1 cellular context compared by ENCODE assay signal in genomic region chr6:49522710-49523593, GRCh38.
TF ChIP-seq lines count a peak whose summit lies in the region.

No MANE protein-coding gene starts in this region.

TF ChIP-seq in HepG2, 621 proteins besides CTCF, POLR2A, EP300 and RAD21 (continued from another document and continues in another):
- peak; percentile 42; the same call in 1 of the 2 replicates for TF ChIP-seq GLI4 (CRISPR knock-in tag; IDR thresholded peaks at IDR 0.05; ENCODE audit: borderline replicate concordance)
- no peak for TF ChIP-seq ARNT2 (CRISPR knock-in tag; IDR thresholded peaks at IDR 0.05; ENCODE audit: low read depth)
- no peak for TF ChIP-seq HCFC1 (IDR thresholded peaks at IDR 0.05; ENCODE audit: low read depth, low read length)
- peak; percentile 70; the same call in 1 of the 2 replicates for TF ChIP-seq MEIS1 (CRISPR knock-in tag; IDR thresholded peaks at IDR 0.05; ENCODE audit: borderline replicate concordance)
- TF ChIP-seq ZNF441 (CRISPR knock-in tag; IDR thresholded peaks at IDR 0.05; ENCODE audit: borderline replicate concordance): peak; percentile 88
- peak; percentile 82 for TF ChIP-seq CEBPG (CRISPR knock-in tag; IDR thresholded peaks at IDR 0.05)
- TF ChIP-seq ZNF101 (CRISPR knock-in tag; IDR thresholded peaks at IDR 0.05; ENCODE audit: borderline replicate concordance, low read depth): no peak
- peak; percentile 94 for TF ChIP-seq NFKBIZ (CRISPR knock-in tag; IDR thresholded peaks at IDR 0.05)
- 0 out of 2 replicates have a peak, but pooled peaks have one; percentile 50 for TF ChIP-seq KLF11 (CRISPR knock-in tag; IDR thresholded peaks at IDR 0.05)
- TF ChIP-seq NR3C1 (CRISPR knock-in tag; IDR thresholded peaks at IDR 0.05): no peak
- TF ChIP-seq ZNF616 (CRISPR knock-in tag; IDR thresholded peaks at IDR 0.05; ENCODE audit: low read depth): 0 out of 2 replicates have a peak, but pooled peaks have one; percentile 71
- no peak for TF ChIP-seq NPAS2 (CRISPR knock-in tag; IDR thresholded peaks at IDR 0.05; ENCODE audit: borderline replicate concordance)
- 0 out of 2 replicates have a peak, but pooled peaks have one; percentile 24 for TF ChIP-seq SNAPC2 (CRISPR knock-in tag; IDR thresholded peaks at IDR 0.05)
- TF ChIP-seq AHR (CRISPR knock-in tag; IDR thresholded peaks at IDR 0.05): no peak
- TF ChIP-seq SIN3A (IDR thresholded peaks at IDR 0.05; ENCODE audit: borderline replicate concordance, low read depth, low read length): no peak
- no peak; the same call in 1 of the 2 replicates for TF ChIP-seq ZNF557 (CRISPR knock-in tag; IDR thresholded peaks at IDR 0.05)
- peak; percentile 63; the same call in 1 of the 2 replicates for TF ChIP-seq NCOA1 (CRISPR knock-in tag; IDR thresholded peaks at IDR 0.05)
- TF ChIP-seq FOXP1 (IDR thresholded peaks at IDR 0.05): peak; percentile 68; the same call in 1 of the 2 replicates
- TF ChIP-seq FOXP1 (CRISPR knock-in tag; IDR thresholded peaks at IDR 0.05): peak; percentile 95
- no peak for TF ChIP-seq CENPT (CRISPR knock-in tag; IDR thresholded peaks at IDR 0.05; ENCODE audit: low read depth)
- peak; percentile 98 for TF ChIP-seq ZMYM3 (CRISPR knock-in tag; IDR thresholded peaks at IDR 0.05)
- no peak for TF ChIP-seq MAF1 (CRISPR knock-in tag; IDR thresholded peaks at IDR 0.05; ENCODE audit: borderline replicate concordance)
- TF ChIP-seq ZNF253 (CRISPR knock-in tag; IDR thresholded peaks at IDR 0.05; ENCODE audit: borderline replicate concordance): no peak
- 0 out of 2 replicates have a peak, but pooled peaks have one; percentile 42 for TF ChIP-seq ZBTB21 (CRISPR knock-in tag; IDR thresholded peaks at IDR 0.05)
- peak; percentile 74; the same call in 1 of the 2 replicates for TF ChIP-seq FOXK2 (IDR thresholded peaks at IDR 0.05)
- TF ChIP-seq KLF15 (CRISPR knock-in tag; IDR thresholded peaks at IDR 0.05; ENCODE audit: borderline replicate concordance): no peak
- TF ChIP-seq HNF4A (CRISPR knock-in tag; IDR thresholded peaks at IDR 0.05): peak; percentile 99
- TF ChIP-seq ZFP37 (CRISPR knock-in tag; IDR thresholded peaks at IDR 0.05; ENCODE audit: borderline replicate concordance): peak; percentile 66; the same call in 1 of the 2 replicates
- peak; percentile 66 for TF ChIP-seq BRD4 (CRISPR knock-in tag; IDR thresholded peaks at IDR 0.05)
- TF ChIP-seq SOX6 (IDR thresholded peaks at IDR 0.05): no peak
- TF ChIP-seq SOX6 (CRISPR knock-in tag; IDR thresholded peaks at IDR 0.05): peak; percentile 97
- TF ChIP-seq HIVEP1 (CRISPR knock-in tag; IDR thresholded peaks at IDR 0.05): no peak
- TF ChIP-seq JUNB (CRISPR knock-in tag; IDR thresholded peaks at IDR 0.05; ENCODE audit: borderline replicate concordance): peak; percentile 60; the same call in 1 of the 2 replicates
- no peak for TF ChIP-seq E2F5 (CRISPR knock-in tag; conservative IDR thresholded peaks at IDR 0.05)
- TF ChIP-seq FOXJ3 (CRISPR knock-in tag; IDR thresholded peaks at IDR 0.05; ENCODE audit: borderline replicate concordance): peak; percentile 99
- TF ChIP-seq ZNF605 (CRISPR knock-in tag; IDR thresholded peaks at IDR 0.05): peak; percentile 57; the same call in 1 of the 2 replicates
- peak; percentile 81; the same call in 1 of the 2 replicates for TF ChIP-seq ZSCAN29 (CRISPR knock-in tag; conservative IDR thresholded peaks at IDR 0.05)
- TF ChIP-seq ZNF143 (CRISPR knock-in tag; IDR thresholded peaks at IDR 0.05): no peak
- TF ChIP-seq ZSCAN12 (CRISPR knock-in tag; IDR thresholded peaks at IDR 0.05): no peak
- no peak for TF ChIP-seq SNAPC5 (CRISPR knock-in tag; IDR thresholded peaks at IDR 0.05; ENCODE audit: borderline replicate concordance)
- TF ChIP-seq SALL1 (CRISPR knock-in tag; IDR thresholded peaks at IDR 0.05): peak; percentile 98
- no peak for TF ChIP-seq RFX1 (IDR thresholded peaks at IDR 0.05)
- TF ChIP-seq ELF4 (CRISPR knock-in tag; IDR thresholded peaks at IDR 0.05; ENCODE audit: borderline replicate concordance): no peak
- peak; percentile 66; the same call in 1 of the 2 replicates for TF ChIP-seq ZBED4 (CRISPR knock-in tag; IDR thresholded peaks at IDR 0.05; ENCODE audit: borderline replicate concordance)
- no peak for TF ChIP-seq RBM22 (optimal IDR thresholded peaks at IDR 0.05; ENCODE audit: low read length)
- TF ChIP-seq CERS6 (CRISPR knock-in tag; IDR thresholded peaks at IDR 0.05): no peak
- TF ChIP-seq TBX2 (CRISPR knock-in tag; IDR thresholded peaks at IDR 0.05; ENCODE audit: borderline replicate concordance): peak; percentile 88
- TF ChIP-seq GRHL1 (CRISPR knock-in tag; conservative IDR thresholded peaks at IDR 0.05): no peak
- no peak for TF ChIP-seq ZNF597 (CRISPR knock-in tag; IDR thresholded peaks at IDR 0.05)
- no peak for TF ChIP-seq GZF1 (CRISPR knock-in tag; IDR thresholded peaks at IDR 0.05)
- TF ChIP-seq ZNF709 (CRISPR knock-in tag; IDR thresholded peaks at IDR 0.05): no peak
- peak; percentile 55; the same call in 1 of the 2 replicates for TF ChIP-seq ZFX (CRISPR knock-in tag; IDR thresholded peaks at IDR 0.05; ENCODE audit: low read depth)
- no peak; the same call in 1 of the 2 replicates for TF ChIP-seq STAT6 (CRISPR knock-in tag; IDR thresholded peaks at IDR 0.05; ENCODE audit: borderline replicate concordance)
- TF ChIP-seq ZMYM2 (CRISPR knock-in tag; IDR thresholded peaks at IDR 0.05): peak; percentile 95; the same call in 1 of the 2 replicates
- no peak for TF ChIP-seq GPN1 (CRISPR knock-in tag; IDR thresholded peaks at IDR 0.05; ENCODE audit: borderline replicate concordance)
- peak; percentile 94 for TF ChIP-seq ZNF691 (CRISPR knock-in tag; IDR thresholded peaks at IDR 0.05; ENCODE audit: borderline replicate concordance, low read depth)
- peak; percentile 22; the same call in 1 of the 2 replicates for TF ChIP-seq RBAK (CRISPR knock-in tag; IDR thresholded peaks at IDR 0.05)
- TF ChIP-seq PAF1 (CRISPR knock-in tag; IDR thresholded peaks at IDR 0.05): no peak
- TF ChIP-seq MZF1 (CRISPR knock-in tag; IDR thresholded peaks at IDR 0.05; ENCODE audit: borderline replicate concordance): no peak
- TF ChIP-seq FOXP4 (CRISPR knock-in tag; IDR thresholded peaks at IDR 0.05): peak; percentile 96
- TF ChIP-seq PCBP1 (IDR thresholded peaks at IDR 0.05; ENCODE audit: borderline replicate concordance, low read depth, low read length): no peak
- TF ChIP-seq NR1H2 (CRISPR knock-in tag; IDR thresholded peaks at IDR 0.05; ENCODE audit: borderline replicate concordance, low read depth): no peak
